In genomic region chr4:142045996-142046395, GRCh38 we compare ENCODE assay signal across 36 cellular contexts.
"Had no signal": no experiment of that assay in that cellular context is flagged by ENCODE, and none has a peak within 500 bp of the region (broad histone marks: within the 10 kb centered on the region; RNA-seq: fewer than 3 reads in every experiment).

No MANE protein-coding gene starts in this region.

- H3K27ac ChIP-seq: adrenal gland, body of pancreas, epithelial cell of prostate, esophagus squamous epithelium, gastroesophageal sphincter, heart right ventricle, WERI-Rb-1 had no signal

- H3K4me1 Mint-ChIP-seq: activated B cell treated with CpG ODN at 0.5 μM for 24 hours had no signal

- DNase-seq: activated B cell treated with CpG ODN at 0.5 μM for 24 hours; activated CD4-positive, alpha-beta memory T cell treated with anti-CD3 and anti-CD28 coated beads for 36 hours; activated CD4-positive, alpha-beta T cell treated with anti-CD3 and anti-CD28 coated beads for 36 hours; activated CD4-positive, alpha-beta T cell treated with anti-CD3 and anti-CD28 coated beads, Interleukin-2, amount 10 ng/mL, durations not matched to agents 24 days and 14 days; activated CD8-positive, alpha-beta memory T cell treated with anti-CD3 and anti-CD28 coated beads, Interleukin-2, amount 10 ng/mL, durations not matched to agents 7 days and 5 days; activated CD8-positive, alpha-beta memory T cell treated with anti-CD3 and anti-CD28 coated beads, Interleukin-2, amount 50 U/mL, for 4 hours; activated CD8-positive, alpha-beta T cell treated with anti-CD3 and anti-CD28 coated beads, Interleukin-2, amount 10 ng/mL, durations not matched to agents 7 days and 5 days; activated gamma-delta T cell; activated naive CD4-positive, alpha-beta T cell; activated naive CD4-positive, alpha-beta T cell treated with anti-CD3 and anti-CD28 coated beads, Interleukin-2, amount 50 U/mL, for 16 hours; activated naive CD8-positive, alpha-beta T cell treated with anti-CD3 and anti-CD28 coated beads for 36 hours; activated naive CD8-positive, alpha-beta T cell treated with anti-CD3 and anti-CD28 coated beads, Interleukin-2, amount 50 U/mL, for 24 hours; activated T-cell treated with anti-CD3 and anti-CD28 coated beads, Interleukin-2, amount 50 U/mL, for 1 hour; activated T-cell treated with anti-CD3 and anti-CD28 coated beads, Interleukin-2, amount 50 U/mL, for 48 hours; adrenal gland; amygdala; aorta; body of pancreas; caudate nucleus; cortex of kidney; dermis blood vessel endothelial cell; effector CD4-positive, alpha-beta T cell; effector memory CD8-positive, alpha-beta T cell; esophagus squamous epithelium; foreskin melanocyte; heart right ventricle; T-cell; T1000; WERI-Rb-1 had no signal

- H3K27ac Mint-ChIP-seq: activated B cell treated with CpG ODN at 0.5 μM for 24 hours; activated CD4-positive, alpha-beta memory T cell treated with anti-CD3 and anti-CD28 coated beads for 36 hours; activated CD4-positive, alpha-beta T cell treated with anti-CD3 and anti-CD28 coated beads, Interleukin-2, amount 10 ng/mL, durations not matched to agents 24 days and 14 days; activated CD8-positive, alpha-beta memory T cell treated with anti-CD3 and anti-CD28 coated beads, Interleukin-2, amount 10 ng/mL, durations not matched to agents 7 days and 5 days; activated CD8-positive, alpha-beta T cell treated with anti-CD3 and anti-CD28 coated beads, Interleukin-2, amount 10 ng/mL, durations not matched to agents 7 days and 5 days; activated naive CD8-positive, alpha-beta T cell treated with anti-CD3 and anti-CD28 coated beads for 36 hours; activated naive CD8-positive, alpha-beta T cell treated with anti-CD3 and anti-CD28 coated beads, Interleukin-2, amount 50 U/mL, for 24 hours; activated T-helper 1 cell treated with anti-CD3 and anti-CD28 coated beads, Interleukin-12 subunit alpha, Interleukin-12 subunit beta, Interleukin-2, Interleukin-4 antibody, amounts not matched to agents 30 ng/mL and 10 ng/mL and 1 ng/mL, durations not matched to agents 14 hours and 24 hours and 36 hours; T-helper 1 cell treated with Interleukin-12 subunit alpha and Interleukin-12 subunit beta and Interleukin-4 antibody, amounts not matched to agents 30 μg/mL and 1 μg/mL, for 36 hours; T-helper 2 cell treated with Interferon-gamma antibody and Interleukin-4, amounts not matched to agents 5 μg/mL and 100 μg/mL, for 36 hours had no signal

- H3K36me3 ChIP-seq: adrenal gland, esophagus squamous epithelium, gastroesophageal sphincter, heart right ventricle, WERI-Rb-1 had no signal

- H3K9me3 ChIP-seq: body of pancreas, esophagus squamous epithelium, gastroesophageal sphincter, heart right ventricle had no signal

- ATAC-seq: activated CD4-positive, alpha-beta T cell treated with anti-CD3 and anti-CD28 coated beads for 36 hours; activated CD4-positive, CD25-positive, alpha-beta regulatory T cell treated with anti-CD3 and anti-CD28 coated beads, Interleukin-2, amount 50 U/mL, for 24 hours; activated CD8-positive, alpha-beta memory T cell treated with anti-CD3 and anti-CD28 coated beads, Interleukin-2, amount 10 ng/mL, durations not matched to agents 7 days and 5 days; activated CD8-positive, alpha-beta T cell treated with anti-CD3 and anti-CD28 coated beads, Interleukin-2, amount 10 ng/mL, durations not matched to agents 7 days and 5 days; activated naive CD8-positive, alpha-beta T cell treated with anti-CD3 and anti-CD28 coated beads, Interleukin-2, amount 50 U/mL, for 24 hours; body of pancreas; effector memory CD8-positive, alpha-beta T cell; gastroesophageal sphincter; heart right ventricle; T-cell had no signal

- H3K27me3 Mint-ChIP-seq: activated B cell treated with CpG ODN at 0.5 μM for 24 hours; activated CD4-positive, alpha-beta memory T cell treated with anti-CD3 and anti-CD28 coated beads for 36 hours; activated CD4-positive, alpha-beta T cell treated with anti-CD3 and anti-CD28 coated beads for 36 hours; activated CD4-positive, alpha-beta T cell treated with anti-CD3 and anti-CD28 coated beads, Interleukin-2, amount 10 ng/mL, durations not matched to agents 24 days and 14 days; activated CD8-positive, alpha-beta memory T cell treated with anti-CD3 and anti-CD28 coated beads, Interleukin-2, amount 10 ng/mL, durations not matched to agents 7 days and 5 days; activated naive CD8-positive, alpha-beta T cell treated with anti-CD3 and anti-CD28 coated beads for 36 hours; activated naive CD8-positive, alpha-beta T cell treated with anti-CD3 and anti-CD28 coated beads, Interleukin-2, amount 50 U/mL, for 24 hours; effector memory CD8-positive, alpha-beta T cell; T-cell had no signal

- H3K4me3 Mint-ChIP-seq: activated B cell treated with CpG ODN at 0.5 μM for 24 hours; activated CD4-positive, alpha-beta memory T cell treated with anti-CD3 and anti-CD28 coated beads for 36 hours; activated CD4-positive, alpha-beta T cell treated with anti-CD3 and anti-CD28 coated beads for 36 hours; activated CD4-positive, alpha-beta T cell treated with anti-CD3 and anti-CD28 coated beads, Interleukin-2, amount 10 ng/mL, durations not matched to agents 24 days and 14 days; activated CD8-positive, alpha-beta memory T cell treated with anti-CD3 and anti-CD28 coated beads, Interleukin-2, amount 10 ng/mL, durations not matched to agents 7 days and 5 days; activated CD8-positive, alpha-beta T cell treated with anti-CD3 and anti-CD28 coated beads, Interleukin-2, amount 10 ng/mL, durations not matched to agents 7 days and 5 days; activated naive CD8-positive, alpha-beta T cell treated with anti-CD3 and anti-CD28 coated beads for 36 hours; activated naive CD8-positive, alpha-beta T cell treated with anti-CD3 and anti-CD28 coated beads, Interleukin-2, amount 50 U/mL, for 24 hours; activated T-helper 1 cell treated with anti-CD3 and anti-CD28 coated beads, Interleukin-12 subunit alpha, Interleukin-12 subunit beta, Interleukin-2, Interleukin-4 antibody, amounts not matched to agents 30 ng/mL and 10 ng/mL and 1 ng/mL, durations not matched to agents 14 hours and 24 hours and 36 hours; effector memory CD8-positive, alpha-beta T cell; T-cell; T-helper 1 cell treated with Interleukin-12 subunit alpha and Interleukin-12 subunit beta and Interleukin-4 antibody, amounts not matched to agents 30 μg/mL and 1 μg/mL, for 36 hours; T-helper 2 cell treated with Interferon-gamma antibody and Interleukin-4, amounts not matched to agents 5 μg/mL and 100 μg/mL, for 36 hours had no signal

- H3K4me3 ChIP-seq: adrenal gland, body of pancreas, esophagus squamous epithelium, gastroesophageal sphincter, heart right ventricle had no signal

- FAIRE-seq: colon had no signal

- H3K27me3 ChIP-seq: adrenal gland, body of pancreas, esophagus squamous epithelium, gastroesophageal sphincter, heart right ventricle had no signal

- H3K4me1 ChIP-seq: adrenal gland, body of pancreas, esophagus squamous epithelium, gastroesophageal sphincter, heart right ventricle had no signal

- H3K36me3 Mint-ChIP-seq: activated CD8-positive, alpha-beta memory T cell treated with anti-CD3 and anti-CD28 coated beads, Interleukin-2, amount 10 ng/mL, durations not matched to agents 7 days and 5 days had no signal

- H3K9me3 Mint-ChIP-seq: activated B cell treated with CpG ODN at 0.5 μM for 24 hours; activated CD4-positive, alpha-beta memory T cell treated with anti-CD3 and anti-CD28 coated beads for 36 hours; activated CD4-positive, alpha-beta T cell treated with anti-CD3 and anti-CD28 coated beads, Interleukin-2, amount 10 ng/mL, durations not matched to agents 24 days and 14 days; activated naive CD8-positive, alpha-beta T cell treated with anti-CD3 and anti-CD28 coated beads for 36 hours; activated naive CD8-positive, alpha-beta T cell treated with anti-CD3 and anti-CD28 coated beads, Interleukin-2, amount 50 U/mL, for 24 hours; activated T-helper 1 cell treated with anti-CD3 and anti-CD28 coated beads, Interleukin-12 subunit alpha, Interleukin-12 subunit beta, Interleukin-2, Interleukin-4 antibody, amounts not matched to agents 30 ng/mL and 10 ng/mL and 1 ng/mL, durations not matched to agents 14 hours and 24 hours and 36 hours; effector memory CD8-positive, alpha-beta T cell; T-cell; T-helper 1 cell treated with Interleukin-12 subunit alpha and Interleukin-12 subunit beta and Interleukin-4 antibody, amounts not matched to agents 30 μg/mL and 1 μg/mL, for 36 hours; T-helper 2 cell treated with Interferon-gamma antibody and Interleukin-4, amounts not matched to agents 5 μg/mL and 100 μg/mL, for 36 hours had no signal
